In the genomic region with DNA sequence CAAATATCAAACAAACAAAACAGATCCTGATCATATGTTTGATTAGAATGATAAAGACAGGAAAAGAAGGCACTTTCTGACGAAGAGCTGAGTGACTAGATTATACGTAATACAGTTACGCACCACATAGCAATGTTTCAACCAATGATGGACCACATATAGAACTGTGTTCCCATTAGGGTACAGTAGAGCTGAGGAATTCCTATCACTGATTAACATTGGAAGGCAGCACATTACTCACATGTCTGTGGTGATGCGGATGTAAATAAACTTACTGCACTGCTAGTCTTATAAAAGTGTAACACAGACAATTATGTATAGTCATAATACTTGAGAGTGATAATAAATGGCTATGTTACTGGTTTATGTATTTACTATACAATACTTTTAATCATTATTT, we compare ENCODE assay signal across 22 cellular contexts.
A peak's percentile ranks its signal among the peaks of the same experiment; 100 is the strongest.
DNase-seq lines count a peak whose midpoint lies in the region; ATAC-seq and FAIRE-seq lines count a peak whose summit lies in the region.
"Had no signal": no experiment of that assay in that cellular context is flagged by ENCODE, and none has a peak within 500 bp of the region (broad histone marks: within the 10 kb centered on the region; RNA-seq: fewer than 3 reads in every experiment).

No MANE protein-coding gene starts in this region.

- FAIRE-seq in RCC 7860 (lab: Jason Lieb, UNC) = no peak
- FAIRE-seq: GM12892 had no signal

- no peak overlapping the region for H3K4me3 Mint-ChIP-seq in stimulated activated naive B cell treated with anti-CD40 and anti-IgM and Interleukin-4, amounts not matched to agents 10 μg/mL and 1 μg/mL and 100 μg/mL, for 72 hours
- H3K4me3 Mint-ChIP-seq: B cell; CD8-positive, alpha-beta T cell; H9 had no signal

- H3K36me3 Mint-ChIP-seq in stimulated activated naive B cell treated with anti-CD40 and anti-IgM and Interleukin-4, amounts not matched to agents 10 μg/mL and 1 μg/mL and 100 μg/mL, for 72 hours = no peaks in the 10 kb centered on the region
- H3K36me3 Mint-ChIP-seq: CD8-positive, alpha-beta T cell had no signal

- DNase-seq in RCC 7860 (ENCODE audit: low spot score) (peak; percentile 34), fibroblast of peridontal ligament (ENCODE audit: extremely low read depth) (peak; percentile 27), kidney tubule cell (ENCODE audit: low spot score) (peak; percentile 70), sciatic nerve (ENCODE audit: low spot score) (no peak), UCSD-AML1 (lab: John Stamatoyannopoulos, UW; ENCODE audit: unreplicated experiment) (no peak)
- no peak for DNase-seq in activated effector memory CD4-positive, alpha-beta T cell treated with anti-CD3 and anti-CD28 coated beads, Interleukin-2, amount 50 U/mL, for 16 hours
- no peak for DNase-seq in stimulated activated naive B cell treated with anti-CD40 and anti-IgM and Interleukin-4, amounts not matched to agents 10 μg/mL and 1 μg/mL and 100 μg/mL, for 72 hours
- DNase-seq: Caco-2; CD8-positive, alpha-beta T cell; GF-D8; GM23248; H9; KG1; MG63; NCI-H1105 treated with DMSO at 0.1 percent for 48 hours; NCI-H146; NCI-H1930; NCI-H446 treated with DMSO at 0.1 percent for 48 hours; NCI-H526; SHP77 treated with DMSO at 0.1 percent for 48 hours had no signal

- intact Hi-C loops in sciatic nerve (cut with DNase I) = no loop called here

- H3K9me3 Mint-ChIP-seq in stimulated activated naive B cell treated with anti-CD40 and anti-IgM and Interleukin-4, amounts not matched to agents 10 μg/mL and 1 μg/mL and 100 μg/mL, for 72 hours = peaks cover 8 to 10% of the 10 kb centered on the region in 2 donors
- H3K9me3 Mint-ChIP-seq: H9 had no signal

- no peak overlapping the region for H3K27ac Mint-ChIP-seq in stimulated activated naive B cell treated with anti-CD40 and anti-IgM and Interleukin-4, amounts not matched to agents 10 μg/mL and 1 μg/mL and 100 μg/mL, for 72 hours
- H3K27ac Mint-ChIP-seq: B cell; CD8-positive, alpha-beta T cell had no signal

- ATAC-seq in sciatic nerve = no peak
- ATAC-seq in stimulated activated naive B cell treated with anti-CD40 and anti-IgM and Interleukin-4, amounts not matched to agents 10 μg/mL and 1 μg/mL and 100 μg/mL, for 72 hours (replicated peaks) = no peak
- ATAC-seq: CD8-positive, alpha-beta T cell had no signal

- H3K4me1 Mint-ChIP-seq in stimulated activated naive B cell treated with anti-CD40 and anti-IgM and Interleukin-4, amounts not matched to agents 10 μg/mL and 1 μg/mL and 100 μg/mL, for 72 hours = no peaks in the 10 kb centered on the region
- H3K4me1 Mint-ChIP-seq: B cell had no signal

- no peaks in the 10 kb centered on the region for H3K27me3 Mint-ChIP-seq in stimulated activated naive B cell treated with anti-CD40 and anti-IgM and Interleukin-4, amounts not matched to agents 10 μg/mL and 1 μg/mL and 100 μg/mL, for 72 hours
- H3K27me3 Mint-ChIP-seq: B cell had no signal

Comparison
In these comparisons a context has a peak if more than half of its experiments do, and no peak if none do; other contexts are left out.
1. DNase-seq: peak in RCC 7860 (single experiment), fibroblast of peridontal ligament (single experiment) and kidney tubule cell (single experiment); none in sciatic nerve (single experiment), UCSD-AML1 (single experiment), activated effector memory CD4-positive, alpha-beta T cell treated with anti-CD3 and anti-CD28 coated beads, Interleukin-2, amount 50 U/mL, for 16 hours (single experiment) and stimulated activated naive B cell treated with anti-CD40 and anti-IgM and Interleukin-4, amounts not matched to agents 10 μg/mL and 1 μg/mL and 100 μg/mL, for 72 hours (single experiment).